In genomic region chr5:159210306-159210722, GRCh38 we compare ENCODE assay signal across 2 cellular contexts.
TF ChIP-seq lines count a peak whose summit lies in the region.

No MANE protein-coding gene starts in this region.

TF ChIP-seq in SK-N-SH, 30 proteins besides CTCF, POLR2A, EP300 and RAD21 (continued from another document):
- TF ChIP-seq IRF3 (IDR thresholded peaks at IDR 0.05; ENCODE audit: low read depth, low read length) = no peak
- no peak for TF ChIP-seq POLR2AphosphoS5 (IDR thresholded peaks at IDR 0.05; ENCODE audit: low read depth, low read length)
- TF ChIP-seq RCOR1 (IDR thresholded peaks at IDR 0.05; ENCODE audit: low read length) = no peak
- TF ChIP-seq TAF1 (IDR thresholded peaks at IDR 0.05; ENCODE audit: borderline replicate concordance, low read depth, low read length) = no peak
- no peak for TF ChIP-seq USF1 (IDR thresholded peaks at IDR 0.05; ENCODE audit: borderline replicate concordance, low read depth)
- TF ChIP-seq USF2 (IDR thresholded peaks at IDR 0.05; ENCODE audit: borderline replicate concordance, low read depth, low read length) = no peak
- TF ChIP-seq NRF1 (IDR thresholded peaks at IDR 0.05; ENCODE audit: low read depth, low read length) = no peak
- TF ChIP-seq MAX (IDR thresholded peaks at IDR 0.05; ENCODE audit: low read depth) = no peak
- TF ChIP-seq TCF12 (IDR thresholded peaks at IDR 0.05) = no peak
- no peak for TF ChIP-seq NFIC (IDR thresholded peaks at IDR 0.05; ENCODE audit: borderline replicate concordance)
- TF ChIP-seq REST (IDR thresholded peaks at IDR 0.05; ENCODE audit: low read depth, low read length) = no peak

TF ChIP-seq in SK-N-SH treated with all-trans-retinoic acid at 6 μM for 48 hours, 23 proteins besides CTCF, POLR2A, EP300 and RAD21 (continued from another document):
- TF ChIP-seq POU6F1 (CRISPR knock-in tag; IDR thresholded peaks at IDR 0.05; ENCODE audit: borderline replicate concordance, low read depth) = no peak
- no peak for TF ChIP-seq ARNTL (CRISPR knock-in tag; IDR thresholded peaks at IDR 0.05; ENCODE audit: borderline replicate concordance, low read depth)
- TF ChIP-seq TOX (CRISPR knock-in tag; IDR thresholded peaks at IDR 0.05; ENCODE audit: borderline replicate concordance) = no peak
- no peak for TF ChIP-seq BACH2 (CRISPR knock-in tag; IDR thresholded peaks at IDR 0.05; ENCODE audit: borderline replicate concordance)
